ENCODE assay signal across 1 cellular context in the genomic region with DNA sequence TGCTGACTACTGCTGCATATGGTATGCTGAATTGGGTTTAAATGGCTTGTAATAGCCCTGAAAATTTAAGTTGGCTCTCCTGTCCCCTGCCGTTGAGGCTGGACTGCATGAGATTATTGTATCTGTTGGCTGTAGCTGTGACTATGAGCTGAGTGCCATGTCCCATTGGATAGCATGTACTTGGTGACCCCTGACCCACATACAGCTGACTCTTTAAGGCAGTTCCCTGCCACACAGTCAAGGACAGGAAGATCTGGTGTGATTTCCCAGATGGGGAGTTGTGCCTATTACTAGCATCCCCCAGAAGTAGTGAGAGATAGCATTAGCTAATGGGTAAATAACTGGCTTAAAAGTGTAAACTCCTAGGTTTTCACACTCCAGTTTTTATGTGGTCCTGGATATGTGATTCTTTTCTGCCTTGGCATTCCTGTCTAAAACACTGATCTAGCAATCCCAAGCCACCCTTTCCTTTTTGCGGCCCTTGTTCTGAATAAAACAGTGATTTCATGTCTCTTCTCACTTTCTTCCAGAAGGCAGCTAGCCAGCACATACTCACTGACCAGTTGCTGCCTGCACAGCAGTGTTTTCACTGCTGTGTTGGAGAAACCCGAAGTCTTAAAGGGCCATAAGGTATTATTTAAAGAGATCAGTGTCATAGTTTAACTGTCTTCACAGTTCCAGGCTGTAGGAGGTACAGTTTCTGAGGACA.
TF ChIP-seq lines count a peak whose summit lies in the region.

No MANE protein-coding gene starts in this region.

TF ChIP-seq in IMR-90, 13 proteins besides CTCF, POLR2A, EP300 and RAD21 (continued from another document):
- TF ChIP-seq, protein P1, sequence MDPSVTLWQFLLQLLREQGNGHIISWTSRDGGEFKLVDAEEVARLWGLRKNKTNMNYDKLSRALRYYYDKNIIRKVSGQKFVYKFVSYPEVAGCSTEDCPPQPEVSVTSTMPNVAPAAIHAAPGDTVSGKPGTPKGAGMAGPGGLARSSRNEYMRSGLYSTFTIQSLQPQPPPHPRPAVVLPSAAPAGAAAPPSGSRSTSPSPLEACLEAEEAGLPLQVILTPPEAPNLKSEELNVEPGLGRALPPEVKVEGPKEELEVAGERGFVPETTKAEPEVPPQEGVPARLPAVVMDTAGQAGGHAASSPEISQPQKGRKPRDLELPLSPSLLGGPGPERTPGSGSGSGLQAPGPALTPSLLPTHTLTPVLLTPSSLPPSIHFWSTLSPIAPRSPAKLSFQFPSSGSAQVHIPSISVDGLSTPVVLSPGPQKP (IDR thresholded peaks at IDR 0.05; ENCODE audit: borderline replicate concordance, low read depth, low read length) = no peak
